20 cellular contexts compared by ENCODE assay signal in genomic region chr17:57112994-57113393, GRCh38.
"Had no signal": no experiment of that assay in that cellular context is flagged by ENCODE, and none has a peak within 500 bp of the region (broad histone marks: within the 10 kb centered on the region; RNA-seq: fewer than 3 reads in every experiment).

No MANE protein-coding gene starts in this region.

- H3K27ac ChIP-seq: body of pancreas, cardiac muscle cell, hepatocyte had no signal

- H3K27me3 Mint-ChIP-seq: activated CD4-positive, alpha-beta memory T cell treated with anti-CD3 and anti-CD28 coated beads, Interleukin-2, amount 10 ng/mL, durations not matched to agents 7 days and 5 days; activated CD4-positive, alpha-beta T cell treated with anti-CD3 and anti-CD28 coated beads, Interleukin-2, amount 10 ng/mL, durations not matched to agents 24 days and 14 days; activated naive CD8-positive, alpha-beta T cell treated with anti-CD3 and anti-CD28 coated beads, Interleukin-2, amount 50 U/mL, for 24 hours; stimulated activated naive CD8-positive, alpha-beta T cell treated with anti-CD3 and anti-CD28 coated beads, Interleukin-15, Interleukin-2, amounts not matched to agents 100 ng/mL and 50 ng/mL, for 24 hours had no signal

- H3K4me1 Mint-ChIP-seq: activated CD4-positive, alpha-beta memory T cell treated with anti-CD3 and anti-CD28 coated beads, Interleukin-2, amount 10 ng/mL, durations not matched to agents 7 days and 5 days; activated CD4-positive, alpha-beta T cell treated with anti-CD3 and anti-CD28 coated beads, Interleukin-2, amount 10 ng/mL, durations not matched to agents 24 days and 14 days; activated naive CD8-positive, alpha-beta T cell treated with anti-CD3 and anti-CD28 coated beads, Interleukin-2, amount 50 U/mL, for 24 hours; immature natural killer cell had no signal

- H3K4me3 Mint-ChIP-seq: activated CD4-positive, alpha-beta memory T cell treated with anti-CD3 and anti-CD28 coated beads, Interleukin-2, amount 10 ng/mL, durations not matched to agents 7 days and 5 days; activated CD4-positive, alpha-beta T cell treated with anti-CD3 and anti-CD28 coated beads, Interleukin-2, amount 10 ng/mL, durations not matched to agents 24 days and 14 days; activated naive CD8-positive, alpha-beta T cell treated with anti-CD3 and anti-CD28 coated beads, Interleukin-2, amount 50 U/mL, for 24 hours; immature natural killer cell; natural killer cell; stimulated activated naive CD8-positive, alpha-beta T cell treated with anti-CD3 and anti-CD28 coated beads, Interleukin-15, Interleukin-2, amounts not matched to agents 100 ng/mL and 50 ng/mL, for 24 hours had no signal

- H3K9me3 Mint-ChIP-seq: activated CD4-positive, alpha-beta memory T cell treated with anti-CD3 and anti-CD28 coated beads, Interleukin-2, amount 10 ng/mL, durations not matched to agents 7 days and 5 days; activated CD4-positive, alpha-beta T cell treated with anti-CD3 and anti-CD28 coated beads, Interleukin-2, amount 10 ng/mL, durations not matched to agents 24 days and 14 days; activated naive CD8-positive, alpha-beta T cell treated with anti-CD3 and anti-CD28 coated beads, Interleukin-2, amount 50 U/mL, for 24 hours; immature natural killer cell; natural killer cell; stimulated activated naive CD8-positive, alpha-beta T cell treated with anti-CD3 and anti-CD28 coated beads, Interleukin-15, Interleukin-2, amounts not matched to agents 100 ng/mL and 50 ng/mL, for 24 hours had no signal

- DNase-seq: activated CD4-positive, alpha-beta memory T cell treated with anti-CD3 and anti-CD28 coated beads, Interleukin-2, amount 10 ng/mL, durations not matched to agents 7 days and 5 days; activated CD4-positive, alpha-beta T cell treated with anti-CD3 and anti-CD28 coated beads, Interleukin-2, amount 10 ng/mL, durations not matched to agents 24 days and 14 days; activated gamma-delta T cell; activated naive CD4-positive, alpha-beta T cell treated with anti-CD3 and anti-CD28 coated beads, Interleukin-2, amount 50 U/mL, for 16 hours; activated naive CD8-positive, alpha-beta T cell treated with anti-CD3 and anti-CD28 coated beads, Interleukin-2, amount 50 U/mL, for 24 hours; body of pancreas; erythroblast; foreskin fibroblast; immature natural killer cell; midbrain; natural killer cell; retina; stimulated activated CD4-positive, alpha-beta T cell treated with anti-CD3 and anti-CD28 coated beads, Interleukin-12 subunit alpha, Interleukin-12 subunit beta, amount 100 ng/mL, for 4 hours; stimulated activated CD4-positive, alpha-beta T cell treated with anti-CD3 and anti-CD28 coated beads, Interleukin-4, amount 100 ng/mL, for 4 hours; T-helper 9 cell; tibial artery had no signal

- H3K27ac Mint-ChIP-seq: activated CD4-positive, alpha-beta memory T cell treated with anti-CD3 and anti-CD28 coated beads, Interleukin-2, amount 10 ng/mL, durations not matched to agents 7 days and 5 days; activated CD4-positive, alpha-beta T cell treated with anti-CD3 and anti-CD28 coated beads, Interleukin-2, amount 10 ng/mL, durations not matched to agents 24 days and 14 days; activated naive CD8-positive, alpha-beta T cell treated with anti-CD3 and anti-CD28 coated beads, Interleukin-2, amount 50 U/mL, for 24 hours; immature natural killer cell; natural killer cell; stimulated activated naive CD8-positive, alpha-beta T cell treated with anti-CD3 and anti-CD28 coated beads, Interleukin-15, Interleukin-2, amounts not matched to agents 100 ng/mL and 50 ng/mL, for 24 hours had no signal

- H3K4me3 ChIP-seq: body of pancreas, cardiac muscle cell, hepatocyte, tibial artery had no signal

- H3K27me3 ChIP-seq: body of pancreas, cardiac muscle cell, hepatocyte, tibial artery had no signal

- ATAC-seq: activated CD4-positive, CD25-positive, alpha-beta regulatory T cell treated with anti-CD3 and anti-CD28 coated beads, Interleukin-2, amount 50 U/mL, for 24 hours; activated naive CD8-positive, alpha-beta T cell treated with anti-CD3 and anti-CD28 coated beads, Interleukin-2, amount 50 U/mL, for 24 hours; body of pancreas; natural killer cell had no signal

- H3K9me3 ChIP-seq: body of pancreas, tibial artery had no signal
